14 cellular contexts compared by ENCODE assay signal in genomic region chr1:116755036-116755435, GRCh38. TPM values are rescaled to one million over a fixed set of nuclear protein-coding genes. Genes with fewer than 3 reads are reported as not detected.
DNase-seq lines count a peak whose midpoint lies in the region; ATAC-seq lines count a peak whose summit lies in the region.
"Had no signal": no experiment of that assay in that cellular context is flagged by ENCODE, and none has a peak within 500 bp of the region (broad histone marks: within the 10 kb centered on the region; RNA-seq: fewer than 3 reads in every experiment).

No MANE protein-coding gene starts in this region.

- H3K4me1 Mint-ChIP-seq in CD4-positive, CD25-positive, alpha-beta regulatory T cell = peaks cover 27 to 48% (median 37%) of the 10 kb centered on the region in 4 donors
- H3K4me1 Mint-ChIP-seq in T-helper 17 cell = peaks cover 40% of the 10 kb centered on the region
- peaks cover 24% of the 10 kb centered on the region for H3K4me1 Mint-ChIP-seq in activated naive CD8-positive, alpha-beta T cell treated with anti-CD3 and anti-CD28 coated beads for 36 hours
- H3K4me1 Mint-ChIP-seq in naive thymus-derived CD8-positive, alpha-beta T cell = peaks cover 23 to 48% (median 40%) of the 10 kb centered on the region in 4 donors
- H3K4me1 Mint-ChIP-seq: nephron had no signal

- DNase-seq in CD4-positive, CD25-positive, alpha-beta regulatory T cell = peak in 1 of 3 donors; percentile 37
- DNase-seq in T-helper 17 cell = no peak
- DNase-seq in activated naive CD8-positive, alpha-beta T cell treated with anti-CD3 and anti-CD28 coated beads for 36 hours = no peak
- peak in 1 of 10 donors; percentile 20 for DNase-seq in naive thymus-derived CD8-positive, alpha-beta T cell
- no peak for DNase-seq in NCI-H524 treated with DMSO at 0.1 percent for 48 hours (lab: John Stamatoyannopoulos, UW)
- DNase-seq in NCI-H510A (lab: John Stamatoyannopoulos, UW) = no peak
- DNase-seq in DMS 273 (lab: John Stamatoyannopoulos, UW; ENCODE audit: unreplicated experiment) = no peak
- DNase-seq in GM03348 (ENCODE audit: low spot score) = no peak
- DNase-seq: dermis blood vessel endothelial cell, NCI-H1436 treated with DMSO at 0.1 percent for 48 hours, thyroid gland had no signal

- no peaks in the 10 kb centered on the region for H3K9me3 ChIP-seq in CD4-positive, CD25-positive, alpha-beta regulatory T cell (ENCODE audit: control insufficient read depth in 2 of 2, low read length in 2 of 2)
- H3K9me3 ChIP-seq in T-helper 17 cell (ENCODE audit: control insufficient read depth, low read length, poor library complexity, severe bottlenecking) = peaks cover under 1% of the 10 kb centered on the region
- H3K9me3 ChIP-seq: SJSA1, thyroid gland had no signal

- H3K4me1 ChIP-seq in CD4-positive, CD25-positive, alpha-beta regulatory T cell (ENCODE audit: control insufficient read depth, insufficient read depth, low read length, poor library complexity, severe bottlenecking) = peaks cover 40% of the 10 kb centered on the region
- H3K4me1 ChIP-seq: SJSA1, thyroid gland had no signal

- peaks cover 33% of the 10 kb centered on the region for H3K36me3 Mint-ChIP-seq in CD4-positive, CD25-positive, alpha-beta regulatory T cell
- H3K36me3 Mint-ChIP-seq in T-helper 17 cell (ENCODE audit: low read depth) = peaks cover 19% of the 10 kb centered on the region
- peaks cover 65% of the 10 kb centered on the region for H3K36me3 Mint-ChIP-seq in activated naive CD8-positive, alpha-beta T cell treated with anti-CD3 and anti-CD28 coated beads for 36 hours
- peaks cover 25 to 38% (median 30%) of the 10 kb centered on the region in 3 donors for H3K36me3 Mint-ChIP-seq in naive thymus-derived CD8-positive, alpha-beta T cell

- no peaks in the 10 kb centered on the region for H3K27me3 ChIP-seq in CD4-positive, CD25-positive, alpha-beta regulatory T cell (ENCODE audit: control insufficient read depth, insufficient read depth, low read length)
- H3K27me3 ChIP-seq: SJSA1, thyroid gland had no signal

- peaks cover 0 to 5% (median 0%) of the 10 kb centered on the region in 7 donors for H3K9me3 Mint-ChIP-seq in CD4-positive, CD25-positive, alpha-beta regulatory T cell
- H3K9me3 Mint-ChIP-seq in activated naive CD8-positive, alpha-beta T cell treated with anti-CD3 and anti-CD28 coated beads for 36 hours = peaks cover 3% of the 10 kb centered on the region
- H3K9me3 Mint-ChIP-seq in naive thymus-derived CD8-positive, alpha-beta T cell = peaks cover 0 to 6% (median 3%) of the 10 kb centered on the region in 9 donors
- H3K9me3 Mint-ChIP-seq: nephron had no signal

- POLR2A ChIA-PET in naive thymus-derived CD8-positive, alpha-beta T cell (lab: Charles Lee) = interaction anchor here (0.6 to 11.1 kb wide), 12 partner anchors 9 to 305 kb away, joined by 3 to 285 read pairs (median 5); partner anchors contain the start of gene TTF2

- H3K27me3 Mint-ChIP-seq in CD4-positive, CD25-positive, alpha-beta regulatory T cell = no peaks in the 10 kb centered on the region
- H3K27me3 Mint-ChIP-seq in T-helper 17 cell = no peaks in the 10 kb centered on the region
- no peaks in the 10 kb centered on the region for H3K27me3 Mint-ChIP-seq in activated naive CD8-positive, alpha-beta T cell treated with anti-CD3 and anti-CD28 coated beads for 36 hours
- H3K27me3 Mint-ChIP-seq in naive thymus-derived CD8-positive, alpha-beta T cell = no peaks in the 10 kb centered on the region

- ATAC-seq in CD4-positive, CD25-positive, alpha-beta regulatory T cell (ENCODE audit: low read depth in 2 of 2) = no peak
- no peak for ATAC-seq in T-helper 17 cell
- peak in 1 of 2 donors; percentile 16 for ATAC-seq in naive thymus-derived CD8-positive, alpha-beta T cell

- H3K4me3 ChIP-seq in CD4-positive, CD25-positive, alpha-beta regulatory T cell (ENCODE audit: low read depth, low read length) = peak overlapping the region; percentile 100
- H3K4me3 ChIP-seq: SJSA1, thyroid gland had no signal

- peak overlapping the region; percentile 96 to 100 (median 98) for H3K27ac Mint-ChIP-seq in CD4-positive, CD25-positive, alpha-beta regulatory T cell
- H3K27ac Mint-ChIP-seq in T-helper 17 cell = peak overlapping the region; percentile 98
- peak overlapping the region; percentile 98 for H3K27ac Mint-ChIP-seq in activated naive CD8-positive, alpha-beta T cell treated with anti-CD3 and anti-CD28 coated beads for 36 hours
- peak overlapping the region; percentile 96 to 99 (median 98) for H3K27ac Mint-ChIP-seq in naive thymus-derived CD8-positive, alpha-beta T cell
- H3K27ac Mint-ChIP-seq: nephron had no signal

- H3K27ac ChIP-seq in CD4-positive, CD25-positive, alpha-beta regulatory T cell (ENCODE audit: insufficient read depth, low read length, poor library complexity, severe bottlenecking) = peak overlapping the region; percentile 89
- H3K27ac ChIP-seq: SJSA1, thyroid gland had no signal

- peaks cover 10% of the 10 kb centered on the region for H3K36me3 ChIP-seq in CD4-positive, CD25-positive, alpha-beta regulatory T cell (ENCODE audit: control insufficient read depth, insufficient read depth, low read length)
- H3K36me3 ChIP-seq: SJSA1, thyroid gland had no signal

- peak overlapping the region; percentile 96 to 100 (median 98) for H3K4me3 Mint-ChIP-seq in CD4-positive, CD25-positive, alpha-beta regulatory T cell
- H3K4me3 Mint-ChIP-seq in T-helper 17 cell = peak overlapping the region; percentile 99
- peak overlapping the region; percentile 99 for H3K4me3 Mint-ChIP-seq in activated naive CD8-positive, alpha-beta T cell treated with anti-CD3 and anti-CD28 coated beads for 36 hours
- peak overlapping the region; percentile 92 to 100 (median 98) for H3K4me3 Mint-ChIP-seq in naive thymus-derived CD8-positive, alpha-beta T cell
- H3K4me3 Mint-ChIP-seq: nephron had no signal

RNA-seq across cellular contexts. Expression of gene CD2, which starts 0.8 kb away (rescaled TPM):
- 192 TPM for total RNA-seq in CD4-positive, CD25-positive, alpha-beta regulatory T cell
- polyA plus RNA-seq in CD4-positive, CD25-positive, alpha-beta regulatory T cell = 100 to 1,000 TPM; 341 to 457 (median 393) TPM
- 100 to 1,000 TPM; 152 to 172 TPM for total RNA-seq in T-helper 17 cell
- total RNA-seq in activated naive CD8-positive, alpha-beta T cell treated with anti-CD3 and anti-CD28 coated beads for 36 hours = 100 to 1,000 TPM; 291 TPM
- total RNA-seq in naive thymus-derived CD8-positive, alpha-beta T cell = 100 to 1,000 TPM; 178 to 189 TPM
- 100 to 1,000 TPM; 197 to 240 (median 222) TPM for polyA plus RNA-seq in naive thymus-derived CD8-positive, alpha-beta T cell
- total RNA-seq: dermis blood vessel endothelial cell, fibroblast of lung, SJSA1 had no signal
- polyA plus RNA-seq: fibroblast of lung had no signal
